26 cellular contexts compared by ENCODE assay signal in the genomic region with DNA sequence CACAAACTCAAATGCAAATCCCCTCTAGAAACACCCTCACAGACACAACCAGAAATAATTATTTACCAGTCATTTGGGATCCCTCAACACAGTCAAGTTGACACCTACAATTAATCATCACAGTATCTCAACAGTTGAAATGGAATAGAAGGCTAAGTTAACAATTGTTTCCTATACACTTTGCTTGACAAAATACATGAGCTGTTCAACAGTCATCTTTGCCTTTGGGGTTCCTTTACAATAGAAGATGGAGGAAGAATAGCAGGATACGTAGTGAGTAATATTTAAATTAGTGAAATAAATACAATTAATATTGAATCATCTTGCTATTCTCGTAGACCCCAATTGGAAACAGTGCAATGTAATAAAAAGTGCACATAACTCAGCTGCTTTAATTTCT.
A peak's percentile ranks its signal among the peaks of the same experiment; 100 is the strongest.
DNase-seq lines count a peak whose midpoint lies in the region; ATAC-seq, FAIRE-seq and TF ChIP-seq lines count a peak whose summit lies in the region.
"Had no signal": no experiment of that assay in that cellular context is flagged by ENCODE, and none has a peak within 500 bp of the region (broad histone marks: within the 10 kb centered on the region; RNA-seq: fewer than 3 reads in every experiment).

No MANE protein-coding gene starts in this region.

- H3K9me3 ChIP-seq in keratinocyte (ENCODE audit: control insufficient read depth, low read depth, low read length) = no peaks in the 10 kb centered on the region
- H3K9me3 ChIP-seq: BE2C, BLaER1 had no signal

- dilution Hi-C loops in keratinocyte (cut with MboI; ENCODE audit: extremely low pct_ligation_motif_present, low sequenced_read_pairs) = no loop called here

- no peaks in the 10 kb centered on the region for H3K9me1 ChIP-seq in keratinocyte (ENCODE audit: control insufficient read depth, extremely low read depth, insufficient read depth, low read length)

- no peaks in the 10 kb centered on the region for H4K20me1 ChIP-seq in keratinocyte (ENCODE audit: control insufficient read depth, extremely low read depth, insufficient read depth, low read length)
- H4K20me1 ChIP-seq: BLaER1 had no signal

- no peaks in the 10 kb centered on the region for H3K27me3 ChIP-seq in bronchial epithelial cell (ENCODE audit: control insufficient read depth, insufficient read depth, low read length)
- no peaks in the 10 kb centered on the region for H3K27me3 ChIP-seq in keratinocyte (ENCODE audit: control insufficient read depth, extremely low read depth, insufficient read depth, low read length)
- H3K27me3 ChIP-seq: BE2C, BLaER1 had no signal

- H3K9ac ChIP-seq in keratinocyte (ENCODE audit: control insufficient read depth, extremely low read depth, insufficient read depth, low read length) = no peak overlapping the region
- H3K9ac ChIP-seq: BLaER1 had no signal

- no peak for FAIRE-seq in bronchial epithelial cell (lab: Jason Lieb, UNC)
- peak; percentile 68 for FAIRE-seq in keratinocyte (lab: Jason Lieb, UNC)
- FAIRE-seq: A204.1, G401.6, GM12891, GM19239 had no signal

- H3K79me2 ChIP-seq in keratinocyte (ENCODE audit: control insufficient read depth, insufficient read depth, low read length) = no peaks in the 10 kb centered on the region

- DNase-seq in bronchial epithelial cell (ENCODE audit: low read depth) (peak; percentile 81), epithelial cell of esophagus (ENCODE audit: low read depth) (peak; percentile 74), keratinocyte (ENCODE audit: low read depth, low spot score) (no peak)
- DNase-seq: 8988T; ACHN; BE2C; C1 segment of cervical spinal cord; CD4-positive, alpha-beta memory T cell; CD4-positive, CD25-positive, alpha-beta regulatory T cell; CD8-positive, alpha-beta memory T cell; COR-L47; DMS 273 treated with DMSO at 0.1 percent for 48 hours; DMS153; DMS53; DMS79; DND-41; EL; GF-D8 had no signal

- no peak overlapping the region for H3K27ac ChIP-seq in keratinocyte (ENCODE audit: control insufficient read depth, insufficient read depth, low read length)
- H3K27ac ChIP-seq: BLaER1 had no signal

- TF ChIP-seq CTCF in bronchial epithelial cell (IDR thresholded peaks at IDR 0.05; ENCODE audit: insufficient read depth, low read length, severe bottlenecking) = no peak
- TF ChIP-seq CTCF in epithelial cell of esophagus (IDR thresholded peaks at IDR 0.05; ENCODE audit: insufficient read depth, low read depth, low read length, missing control alignments) = no peak
- no peak for TF ChIP-seq CTCF in keratinocyte (optimal IDR thresholded peaks at IDR 0.05 in 1 of 3, IDR thresholded peaks at IDR 0.05 in 1 of 3, conservative IDR thresholded peaks at IDR 0.05 in 1 of 3; ENCODE audit: extremely low read depth in 1 of 3, insufficient read depth in 2 of 3, low read length in 3 of 3)

- peak overlapping the region; percentile 18 for H3K4me2 ChIP-seq in keratinocyte (ENCODE audit: control insufficient read depth, extremely low read depth, insufficient read depth, low read depth, low read length)
- H3K4me2 ChIP-seq: BLaER1 had no signal

- H3K36me3 ChIP-seq in bronchial epithelial cell (ENCODE audit: control insufficient read depth, insufficient read depth, low read length) (no peaks in the 10 kb centered on the region), keratinocyte (ENCODE audit: control insufficient read depth in 2 of 2, extremely low read depth in 1 of 2, insufficient read depth in 2 of 2, low read length in 2 of 2) (no peaks in the 10 kb centered on the region)
- H3K36me3 ChIP-seq: BE2C, BLaER1 had no signal

- H2AFZ ChIP-seq in keratinocyte (ENCODE audit: control insufficient read depth, low read length) = no peak overlapping the region

- ATAC-seq in HG02571 (IDR thresholded peaks at IDR 0.05; ENCODE audit: unreplicated experiment) (no peak), HG02588 (IDR thresholded peaks at IDR 0.05; ENCODE audit: unreplicated experiment) (no peak), GM19463 (IDR thresholded peaks at IDR 0.05; ENCODE audit: unreplicated experiment) (no peak)

- H3K4me1 ChIP-seq in keratinocyte (ENCODE audit: control insufficient read depth, extremely low read depth, insufficient read depth, low read length) = peaks cover 22% of the 10 kb centered on the region
- H3K4me1 ChIP-seq: BE2C, BLaER1 had no signal

- no peak overlapping the region for H3K4me3 ChIP-seq in bronchial epithelial cell (ENCODE audit: low read depth, low read length)
- no peak overlapping the region for H3K4me3 ChIP-seq in epithelial cell of esophagus (ENCODE audit: low read length)
- H3K4me3 ChIP-seq in keratinocyte (ENCODE audit: control insufficient read depth in 2 of 3, extremely low read depth in 1 of 3, insufficient read depth in 2 of 3, low read depth in 1 of 3, low read length in 3 of 3) = no peak overlapping the region
- H3K4me3 ChIP-seq: BLaER1 had no signal
